18 cellular contexts compared by ENCODE assay signal in genomic region chr4:84502955-84503373, GRCh38. TPM values are rescaled to one million over a fixed set of nuclear protein-coding genes. Genes with fewer than 3 reads are reported as not detected.
DNase-seq lines count a peak whose midpoint lies in the region; ATAC-seq and TF ChIP-seq lines count a peak whose summit lies in the region.
"Had no signal": no experiment of that assay in that cellular context is flagged by ENCODE, and none has a peak within 500 bp of the region (broad histone marks: within the 10 kb centered on the region; RNA-seq: fewer than 3 reads in every experiment).

No MANE protein-coding gene starts in this region.

- TF ChIP-seq CTCF in GM20000 (IDR thresholded peaks at IDR 0.05; ENCODE audit: extremely low read depth, missing control alignments) (no peak), esophagus muscularis mucosa (IDR thresholded peaks at IDR 0.05) (no peak), MM.1S (IDR thresholded peaks at IDR 0.05; ENCODE audit: low read length) (no peak)

- no peaks in the 10 kb centered on the region for H3F3A ChIP-seq in MM.1S (ENCODE audit: insufficient read depth, low read length)

- no peaks in the 10 kb centered on the region for H3K79me1 ChIP-seq in neuronal stem cell (ENCODE audit: low read depth, low read length)

- H3K9me3 ChIP-seq in SK-N-MC (ENCODE audit: low read depth, low read length) (no peaks in the 10 kb centered on the region), esophagus muscularis mucosa (no peaks in the 10 kb centered on the region), neuronal stem cell (replicated peaks in 1 of 2; ENCODE audit: control insufficient read depth in 2 of 2, insufficient read depth in 1 of 2, low read depth in 1 of 2, low read length in 2 of 2) (peaks cover 0 to 8% of the 10 kb centered on the region in 2 donors), MM.1S (replicated peaks; ENCODE audit: insufficient read depth, low read length) (no peaks in the 10 kb centered on the region)

- no peak overlapping the region for H3K14ac ChIP-seq in neuronal stem cell (ENCODE audit: low read length)

- H2BK15ac ChIP-seq in neuronal stem cell (ENCODE audit: low read length), result no peak overlapping the region

- no peak overlapping the region for H3K23ac ChIP-seq in neuronal stem cell (ENCODE audit: low read depth, low read length, poor library complexity)

- H3K27ac ChIP-seq in SK-N-MC, result peak overlapping the region; percentile 49
- H3K27ac ChIP-seq in esophagus muscularis mucosa (replicated peaks in 1 of 4), result peak overlapping the region; percentile 92 to 97 (median 94)
- no peak overlapping the region for H3K27ac ChIP-seq in neuronal stem cell (replicated peaks; ENCODE audit: low read length)
- no peak overlapping the region for H3K27ac ChIP-seq in MM.1S (ENCODE audit: low read length)
- H3K27ac ChIP-seq: KMS-11 had no signal

- no peak overlapping the region for H2BK12ac ChIP-seq in neuronal stem cell (ENCODE audit: low read length)

- no peak overlapping the region for H2BK5ac ChIP-seq in neuronal stem cell (ENCODE audit: low read length)

- H3K36me3 ChIP-seq in SK-N-MC (ENCODE audit: insufficient read depth, low read length) (0 out of 2 replicates have a peak, but pooled peaks cover under 1% of the 10 kb centered on the region), esophagus muscularis mucosa (peaks cover 0 to 2% (median 0%) of the 10 kb centered on the region in 4 donors), neuronal stem cell (replicated peaks in 1 of 2; ENCODE audit: control insufficient read depth in 2 of 2, insufficient read depth in 2 of 2, low read length in 2 of 2) (no peaks in the 10 kb centered on the region), MM.1S (replicated peaks; ENCODE audit: insufficient read depth, low read length) (no peaks in the 10 kb centered on the region)

- H3K4me2 ChIP-seq in neuronal stem cell (ENCODE audit: insufficient read depth, low read length, poor library complexity, severe bottlenecking), result no peak overlapping the region
- no peak overlapping the region for H3K4me2 ChIP-seq in MM.1S (ENCODE audit: low read depth, low read length)
- H3K4me2 ChIP-seq: KMS-11 had no signal

- H3K9ac ChIP-seq in SK-N-MC (ENCODE audit: insufficient read length) (peak overlapping the region; percentile 39), neuronal stem cell (ENCODE audit: low read depth, low read length, poor library complexity) (no peak overlapping the region), MM.1S (ENCODE audit: low read length) (no peak overlapping the region)
- H3K9ac ChIP-seq: KMS-11 had no signal

- no peaks in the 10 kb centered on the region for H3K9me2 ChIP-seq in MM.1S (replicated peaks; ENCODE audit: insufficient read depth, low read length)

- H2AK5ac ChIP-seq in neuronal stem cell (ENCODE audit: low read depth, low read length), result no peak overlapping the region

- no peak overlapping the region for H4K91ac ChIP-seq in neuronal stem cell (ENCODE audit: low read depth, low read length, poor library complexity)

- H3K4ac ChIP-seq in neuronal stem cell (ENCODE audit: low read length), result no peak overlapping the region

- peak overlapping the region; percentile 26 for H2AFZ ChIP-seq in neuronal stem cell (ENCODE audit: low read length)
- H2AFZ ChIP-seq in MM.1S (ENCODE audit: low read length), result no peak overlapping the region

- no peaks in the 10 kb centered on the region for H3K79me2 ChIP-seq in MM.1S (ENCODE audit: low read length)

- TF ChIP-seq EP300 in esophagus muscularis mucosa (IDR thresholded peaks at IDR 0.05), result no peak

- no peaks in the 10 kb centered on the region for H4K20me1 ChIP-seq in MM.1S (ENCODE audit: insufficient read depth, low read length)

- peaks cover 0 to 54% (median 4%) of the 10 kb centered on the region in 4 donors for H3K27me3 ChIP-seq in esophagus muscularis mucosa
- H3K27me3 ChIP-seq in neuronal stem cell (ENCODE audit: control insufficient read depth in 3 of 3, insufficient read depth in 3 of 3, low read depth in 1 of 3, low read length in 3 of 3), result peaks cover 27 to 64% (median 55%) of the 10 kb centered on the region in 3 experiments
- no peaks in the 10 kb centered on the region for H3K27me3 ChIP-seq in MM.1S (replicated peaks; ENCODE audit: insufficient read depth, low read length)

- WGBS in esophagus muscularis mucosa, result 31% methylated on average over 18 of the region's 18 CpGs
- no CpG with 5 or more reads among the region's 18 CpGs for WGBS in neuronal stem cell (ENCODE audit: extremely low coverage in 2 of 2, insufficient read length in 2 of 2, insufficient replicate concordance in 1 of 2), 2 donors

- no peak for TF ChIP-seq POLR2A in esophagus muscularis mucosa (IDR thresholded peaks at IDR 0.05; ENCODE audit: low read depth)

- intact Hi-C loops in esophagus muscularis mucosa (cut with DNase I), result loop anchor here (5.0 kb wide), 1 partner anchor 341 kb away; no protein-coding TSS in a partner anchor

- ATAC-seq in GM19455 (IDR thresholded peaks at IDR 0.05; ENCODE audit: unreplicated experiment), result no peak
- ATAC-seq: SK-N-SH treated with all-trans-retinoic acid at 6 μM for 48 hours had no signal

- peaks cover 16 to 54% (median 32%) of the 10 kb centered on the region in 4 donors for H3K4me1 ChIP-seq in esophagus muscularis mucosa
- peaks cover 0 to under 1% of the 10 kb centered on the region in 2 donors for H3K4me1 ChIP-seq in neuronal stem cell (ENCODE audit: control insufficient read depth in 2 of 2, insufficient read depth in 1 of 2, low read depth in 1 of 2, low read length in 2 of 2)
- H3K4me1 ChIP-seq in MM.1S (ENCODE audit: low read length), result no peaks in the 10 kb centered on the region

- no peak overlapping the region for H2BK120ac ChIP-seq in neuronal stem cell (ENCODE audit: low read depth, low read length)

- no peak overlapping the region for H3K18ac ChIP-seq in neuronal stem cell (ENCODE audit: low read length)

- H3K4me3 ChIP-seq in SK-N-MC, result no peak overlapping the region
- H3K4me3 ChIP-seq in esophagus muscularis mucosa, result peak overlapping the region; percentile 81 to 92 (median 87)
- no peak overlapping the region for H3K4me3 ChIP-seq in neuronal stem cell (ENCODE audit: low read length in 2 of 2)
- no peak overlapping the region for H3K4me3 ChIP-seq in MM.1S (ENCODE audit: low read length)

- peak; percentile 6 for DNase-seq in GM20000 (ENCODE audit: low spot score)
- no peak for DNase-seq in SK-N-MC (ENCODE audit: low read depth, low spot score)
- DNase-seq in esophagus muscularis mucosa (ENCODE audit: extremely low spot score), result no peak
- no peak for DNase-seq in neuronal stem cell (ENCODE audit: low spot score)
- DNase-seq in NCI-H2029 (lab: John Stamatoyannopoulos, UW), result no peak
- no peak for DNase-seq in MM.1S
- DNase-seq: AML-193, COR-L47, DMS79, NCI-H1092 treated with DMSO at 0.1 percent for 48 hours, NCI-H345, NCI-H526 treated with DMSO at 0.1 percent for 48 hours, SHP77 had no signal

- no peak overlapping the region for H4K8ac ChIP-seq in neuronal stem cell (ENCODE audit: low read depth, low read length)

RNA-seq across cellular contexts. Expression of gene NKX6-1, which starts 3.9 kb away (rescaled TPM):
- total RNA-seq in esophagus muscularis mucosa, result 100 to 1,000 TPM in 1 of 4 donors, 10 to 100 TPM in 3; 48.2 to 115 (median 75.4) TPM
- 0.13 TPM for polyA plus RNA-seq in neuronal stem cell (2013, experiment 1 of 2)
- polyA plus RNA-seq in neuronal stem cell (2013, experiment 2 of 2), result 0.17 TPM
- total RNA-seq: OCI-LY7 had no signal
- polyA plus RNA-seq: CD14-positive monocyte had no signal

Comparison
In these comparisons a context has a peak if more than half of its experiments do, and no peak if none do; other contexts are left out.
1. H3K27ac ChIP-seq: peak in SK-N-MC (single experiment) and esophagus muscularis mucosa (4 of 4); none in neuronal stem cell (single experiment) and MM.1S (single experiment).
2. H3K4me3 ChIP-seq: peak in esophagus muscularis mucosa (4 of 4); none in SK-N-MC (single experiment), neuronal stem cell (0 of 2) and MM.1S (single experiment).